In genomic region chr9:18999173-18999785, GRCh38 we compare ENCODE assay signal across 10 cellular contexts. TPM values are rescaled to one million over a fixed set of nuclear protein-coding genes. Genes with fewer than 3 reads are reported as not detected.
"Had no signal": no experiment of that assay in that cellular context is flagged by ENCODE, and none has a peak within 500 bp of the region (broad histone marks: within the 10 kb centered on the region; RNA-seq: fewer than 3 reads in every experiment).

No MANE protein-coding gene starts in this region.

- H3K4me3 ChIP-seq: K562 had no signal

- H3K27ac ChIP-seq: HL-60 had no signal

- ATAC-seq: HepG2, K562 had no signal

- DNase-seq: IMR-90, KBM-7, KG1 had no signal

- FAIRE-seq: HepG2, HTR-8/SVneo, K562 had no signal

RNA-seq across cellular contexts. Expression of gene SAXO1, which starts 33.7 kb away (rescaled TPM):
- total RNA-seq: HepG2, HT-29, HT1080, IMR-90, K562 had no signal
- polyA plus RNA-seq: HepG2, IgD-negative memory B cell, IMR-90 had no signal
